Comparison of ENCODE assay signal across 9 cellular contexts in the genomic region with DNA sequence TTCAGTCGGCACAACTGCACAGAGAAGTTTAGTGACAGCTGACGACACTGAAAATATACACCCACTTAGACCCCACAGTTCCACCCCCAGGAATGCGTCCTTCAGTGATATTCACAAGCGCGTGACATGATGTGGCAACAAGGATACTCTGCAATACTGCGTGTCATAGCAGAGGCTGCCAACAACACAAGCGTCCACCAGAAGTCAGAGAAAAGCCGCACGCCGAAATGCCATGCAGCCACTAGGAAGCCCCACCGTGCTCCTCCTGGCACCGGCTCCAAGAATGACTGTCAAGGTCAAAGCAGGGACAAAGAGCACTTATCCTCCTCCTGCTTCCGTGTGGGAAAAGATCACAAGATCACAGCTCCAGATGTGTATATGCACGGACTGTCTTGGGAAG. TPM values are rescaled to one million over a fixed set of nuclear protein-coding genes. Genes with fewer than 3 reads are reported as not detected.
DNase-seq lines count a peak whose midpoint lies in the region; ATAC-seq and TF ChIP-seq lines count a peak whose summit lies in the region.
"Had no signal": no experiment of that assay in that cellular context is flagged by ENCODE, and none has a peak within 500 bp of the region (broad histone marks: within the 10 kb centered on the region; RNA-seq: fewer than 3 reads in every experiment).

No MANE protein-coding gene starts in this region.

- H3K36me3 ChIP-seq in effector memory CD4-positive, alpha-beta T cell (ENCODE audit: control insufficient read depth, insufficient read depth, low read length), result peaks cover 24% of the 10 kb centered on the region
- H3K36me3 ChIP-seq in A673 (ENCODE audit: insufficient read depth, low read length, poor library complexity, severe bottlenecking), result no peaks in the 10 kb centered on the region

- POLR2A ChIA-PET in A673 (lab: Charles Lee; ENCODE audit: low non-redundant PET), result no interaction called here

- intact Hi-C loops in A673 (cut with micrococcal nuclease; ENCODE audit: unreplicated experiment), result no loop called here

- peaks cover 47% of the 10 kb centered on the region for H3K4me1 ChIP-seq in effector memory CD4-positive, alpha-beta T cell (ENCODE audit: control insufficient read depth, insufficient read depth, low read length, poor library complexity, severe bottlenecking)
- H3K4me1 ChIP-seq in A673 (ENCODE audit: insufficient read depth, low read length, poor library complexity, severe bottlenecking), result no peaks in the 10 kb centered on the region

- no peak overlapping the region for H3K4me3 ChIP-seq in effector memory CD4-positive, alpha-beta T cell (ENCODE audit: insufficient read depth, low read depth, low read length, poor library complexity, severe bottlenecking)
- H3K4me3 ChIP-seq in A673 (ENCODE audit: low read depth, low read length, poor library complexity, severe bottlenecking), result no peak overlapping the region

- no peak for ATAC-seq in HG02678 (IDR thresholded peaks at IDR 0.05; ENCODE audit: unreplicated experiment)
- no peak for ATAC-seq in HG02870 (IDR thresholded peaks at IDR 0.05; ENCODE audit: unreplicated experiment)

- DNase-seq in NCI-H1092 treated with DMSO at 0.1 percent for 48 hours (lab: John Stamatoyannopoulos, UW) (peak; percentile 34), NCI-H1092 (lab: John Stamatoyannopoulos, UW) (no peak), NCI-H460 (ENCODE audit: extremely low read depth, low read depth) (peak; percentile 26), progenitor cell of endocrine pancreas (ENCODE audit: low spot score, unreplicated experiment) (no peak), A673 (ENCODE audit: low spot score) (no peak)
- DNase-seq in effector memory CD4-positive, alpha-beta T cell, result no peak

- no peak overlapping the region for H3K4me3 Mint-ChIP-seq in progenitor cell of endocrine pancreas (ENCODE audit: low read depth)

- H3K27me3 ChIP-seq in effector memory CD4-positive, alpha-beta T cell (replicated peaks; ENCODE audit: control insufficient read depth, insufficient read depth, low read length, poor library complexity, severe bottlenecking), result no peaks in the 10 kb centered on the region
- peaks cover 44% of the 10 kb centered on the region for H3K27me3 ChIP-seq in A673 (replicated peaks; ENCODE audit: insufficient read depth, low read depth, low read length, poor library complexity)

- TF ChIP-seq CTCF in progenitor cell of endocrine pancreas (IDR thresholded peaks at IDR 0.05; ENCODE audit: unreplicated experiment) (no peak), A673 (conservative IDR thresholded peaks at IDR 0.05; ENCODE audit: low read depth, low read length) (no peak)

- no peaks in the 10 kb centered on the region for H3K9me3 ChIP-seq in effector memory CD4-positive, alpha-beta T cell (ENCODE audit: control insufficient read depth, low read length)
- no peaks in the 10 kb centered on the region for H3K9me3 ChIP-seq in A673 (ENCODE audit: low read depth, low read length, poor library complexity, severe bottlenecking)

- CTCF ChIA-PET in A673 (lab: Charles Lee), result no interaction called here

- peak overlapping the region; percentile 42 for H3K27ac Mint-ChIP-seq in progenitor cell of endocrine pancreas

- no peaks in the 10 kb centered on the region for H3K9me3 Mint-ChIP-seq in progenitor cell of endocrine pancreas (ENCODE audit: low read depth)

- H3K4me1 Mint-ChIP-seq in progenitor cell of endocrine pancreas (ENCODE audit: low read depth), result peaks cover 17% of the 10 kb centered on the region

- H3K27me3 Mint-ChIP-seq in progenitor cell of endocrine pancreas, result peaks cover 49% of the 10 kb centered on the region

- H3K27ac ChIP-seq in effector memory CD4-positive, alpha-beta T cell (ENCODE audit: insufficient read depth, low read length, poor library complexity, severe bottlenecking), result peak overlapping the region; percentile 7
- H3K27ac ChIP-seq in A673 (ENCODE audit: low read depth, low read length, poor library complexity, severe bottlenecking), result no peak overlapping the region

- no peaks in the 10 kb centered on the region for H3K36me3 Mint-ChIP-seq in progenitor cell of endocrine pancreas (ENCODE audit: insufficient read depth)

- BruUV-seq in A673 (replicated peaks; lab: Mats Ljungman, UMichigan), result no TSS peak

RNA-seq across cellular contexts. Expression of a gene that starts 3.5 kb away (rescaled TPM):
- total RNA-seq in NCI-H460 (2014; rRNA removed; shearing (Covaris generic)), result 3.5 and 3.6 TPM in 2 replicates
- polyA plus RNA-seq in NCI-H460 (2014; cell fraction: nucleus; rRNA removed), result 1.3 and 4.4 TPM in 2 replicates
- 54.0 and 59.2 TPM in 2 replicates for total RNA-seq in progenitor cell of endocrine pancreas
- total RNA-seq in A673 (2021), result 0.17 and 0.79 TPM in 2 replicates

RNA-seq across cellular contexts. Expression of a gene that starts 44.5 kb away (rescaled TPM):
- total RNA-seq in NCI-H460 (2014; rRNA removed; shearing (Covaris generic)), result not detected in 2 replicates
- 0.07 TPM in 1 of 2 replicates, not detected in the other for polyA plus RNA-seq in NCI-H460 (2014; cell fraction: nucleus; rRNA removed)
- total RNA-seq in progenitor cell of endocrine pancreas, result 0.19 and 0.60 TPM in 2 replicates
- 0.24 and 0.39 TPM in 2 replicates for total RNA-seq in A673 (2021)
- total RNA-seq: glomerular endothelial cell had no signal

Comparison
In these comparisons a context has a peak if more than half of its experiments do, and no peak if none do; other contexts are left out.
1. DNase-seq: peak in NCI-H1092 treated with DMSO at 0.1 percent for 48 hours (single experiment) and NCI-H460 (single experiment); none in NCI-H1092 (single experiment), effector memory CD4-positive, alpha-beta T cell (0 of 3), progenitor cell of endocrine pancreas (single experiment) and A673 (single experiment).
2. RNA of a gene that starts 3.5 kb away (total RNA-seq): 54.0 to 59.2 TPM in progenitor cell of endocrine pancreas; 3.5 to 3.6 TPM in NCI-H460 and 0.17 to 0.79 TPM in A673; every median in the first group is over 10 times any median in the second.